ENCODE assay signal across 8 cellular contexts in genomic region chr5:180802325-180803180, GRCh38. TPM values are rescaled to one million over a fixed set of nuclear protein-coding genes. Genes with fewer than 3 reads are reported as not detected.
DNase-seq lines count a peak whose midpoint lies in the region; ATAC-seq, FAIRE-seq and TF ChIP-seq lines count a peak whose summit lies in the region.

MGAT1 (minus strand) TSS chr5:180802806; CDS start chr5:180792971, 9,835 bp downstream.

- peak; percentile 85 for DNase-seq in GM18507 (ENCODE audit: extremely low spot score, insufficient read length, low read depth)
- DNase-seq in NCI-H748 (lab: John Stamatoyannopoulos, UW; ENCODE audit: unreplicated experiment) = peak; percentile 72
- DNase-seq in activated CD8-positive, alpha-beta memory T cell treated with anti-CD3 and anti-CD28 coated beads for 4 hours (ENCODE audit: low read depth in 2 of 2) = peak; percentile 55 to 58
- peak; percentile 52 to 70 for DNase-seq in stimulated activated CD8-positive, alpha-beta memory T cell treated with anti-CD3 and anti-CD28 coated beads, Interleukin-15, amount 100 ng/mL, for 4 hours (ENCODE audit: low read depth in 2 of 2)

- H3K36me3 ChIP-seq in endocrine pancreas (ENCODE audit: control insufficient read depth, insufficient read depth, low read length) (no peaks in the 10 kb centered on the region), mesodermal cell (ENCODE audit: control insufficient read depth, insufficient read depth, low read length) (peaks cover 34% of the 10 kb centered on the region)

- peaks cover 9% of the 10 kb centered on the region for H3K4me1 ChIP-seq in endocrine pancreas (ENCODE audit: control insufficient read depth, insufficient read depth, low read length)
- peaks cover 51% of the 10 kb centered on the region for H3K4me1 ChIP-seq in mesodermal cell (ENCODE audit: control insufficient read depth, insufficient read depth, low read length, poor library complexity, severe bottlenecking)

- peak within 1 kb of the TSS; percentile 79 for H3K9ac ChIP-seq in endocrine pancreas (ENCODE audit: control insufficient read depth, insufficient read depth, low read length)

- 0 to 1% methylated on average over 30 to 48 of the region's 87 CpGs for WGBS in mesodermal cell (ENCODE audit: insufficient coverage in 2 of 2), 2 experiments

- H3K4me3 ChIP-seq in endocrine pancreas (ENCODE audit: control insufficient read depth, insufficient read depth, low read length) = peak within 1 kb of the TSS; percentile 48
- peak within 1 kb of the TSS; percentile 81 for H3K4me3 ChIP-seq in mesodermal cell (ENCODE audit: extremely low read depth, insufficient read depth, low read length, poor library complexity, severe bottlenecking)

- ATAC-seq in HG03045 (IDR thresholded peaks at IDR 0.05; ENCODE audit: unreplicated experiment) = peak; percentile 45

- H3K27ac ChIP-seq in 22Rv1 (peak within 1 kb of the TSS; percentile 81), mesodermal cell (ENCODE audit: low read depth, low read length, severe bottlenecking) (peak within 1 kb of the TSS; percentile 88)

- H3K9me3 ChIP-seq in endocrine pancreas (ENCODE audit: control insufficient read depth, low read length) = no peaks in the 10 kb centered on the region
- H3K9me3 ChIP-seq in mesodermal cell (ENCODE audit: control insufficient read depth, low read length) = no peaks in the 10 kb centered on the region

- no peaks in the 10 kb centered on the region for H3K27me3 ChIP-seq in endocrine pancreas (ENCODE audit: control insufficient read depth, insufficient read depth, low read length)

- no peak for FAIRE-seq in GM18507 (lab: Jason Lieb, UNC)

- TF ChIP-seq CTCF in 22Rv1 (IDR thresholded peaks at IDR 0.05) = no peak

RNA-seq across cellular contexts. Expression of gene MGAT1, which starts in this region (rescaled TPM):
- 78.6 TPM for polyA plus RNA-seq in mesodermal cell (2013, experiment 1 of 2)
- 67.6 TPM for polyA plus RNA-seq in mesodermal cell (2013, experiment 2 of 2)

Comparison
In these comparisons a context has a peak if more than half of its experiments do, and no peak if none do; other contexts are left out.
1. Peak in every context shown above with its lines: DNase-seq, ATAC-seq, H3K4me3 ChIP-seq and H3K27ac ChIP-seq.